Comparison of ENCODE assay signal across 15 cellular contexts in genomic region chr1:100177295-100178042, GRCh38. TPM values are rescaled to one million over a fixed set of nuclear protein-coding genes. Genes with fewer than 3 reads are reported as not detected.
DNase-seq lines count a peak whose midpoint lies in the region; ATAC-seq and TF ChIP-seq lines count a peak whose summit lies in the region.
"Had no signal": no experiment of that assay in that cellular context is flagged by ENCODE, and none has a peak within 500 bp of the region (broad histone marks: within the 10 kb centered on the region; RNA-seq: fewer than 3 reads in every experiment).

No MANE protein-coding gene starts in this region.

- TF ChIP-seq CTCF in heart left ventricle (IDR thresholded peaks at IDR 0.05) = no peak
- TF ChIP-seq CTCF in right atrium auricular region (IDR thresholded peaks at IDR 0.05) = no peak
- no peak for TF ChIP-seq CTCF in psoas muscle (IDR thresholded peaks at IDR 0.05)
- no peak for TF ChIP-seq CTCF in ascending aorta (IDR thresholded peaks at IDR 0.05)

- 47 to 58% (median 55%) methylated on average over 4 of the region's 4 CpGs for WGBS in heart left ventricle, 4 donors
- WGBS in psoas muscle, 3 donors = 35 to 56% (median 41%) methylated on average over 4 of the region's 4 CpGs

- no peaks in the 10 kb centered on the region for H3K36me3 ChIP-seq in heart left ventricle
- H3K36me3 ChIP-seq in right atrium auricular region = no peaks in the 10 kb centered on the region
- peaks cover 0 to 7% of the 10 kb centered on the region in 2 donors for H3K36me3 ChIP-seq in psoas muscle (ENCODE audit: insufficient read depth in 1 of 2, low read depth in 1 of 2)
- no peaks in the 10 kb centered on the region for H3K36me3 ChIP-seq in ascending aorta
- H3K36me3 ChIP-seq: BLaER1 treated with 17β-estradiol and CSF1 and Interleukin-3, amounts not matched to agents 10 nM and 100 nM; HAP-1 had no signal

- intact Hi-C loops in heart left ventricle (cut with DNase I) (no loop called here), Right ventricle myocardium inferior (cut with DNase I) (loop anchor here (5.0 kb wide), 2 partner anchors 40 to 90 kb away; partner anchors contain the start of gene RTCA), psoas muscle (cut with DNase I) (no loop called here), ascending aorta (cut with DNase I) (no loop called here)

- H3K9me3 ChIP-seq in heart left ventricle = no peaks in the 10 kb centered on the region
- H3K9me3 ChIP-seq in right atrium auricular region = no peaks in the 10 kb centered on the region
- H3K9me3 ChIP-seq in psoas muscle = no peaks in the 10 kb centered on the region
- no peaks in the 10 kb centered on the region for H3K9me3 ChIP-seq in ascending aorta
- H3K9me3 ChIP-seq: BLaER1 treated with 17β-estradiol and CSF1 and Interleukin-3, amounts not matched to agents 10 nM and 100 nM; HAP-1 had no signal

- H3K27ac ChIP-seq in heart left ventricle (peak overlapping the region; percentile 19 to 81 (median 72)), right atrium auricular region (peak overlapping the region; percentile 56 to 77), psoas muscle (peak overlapping the region; percentile 83), ascending aorta (no peak overlapping the region)
- H3K27ac ChIP-seq: BLaER1 treated with 17β-estradiol and CSF1 and Interleukin-3, amounts not matched to agents 10 nM and 100 nM had no signal

- TF ChIP-seq POLR2A in heart left ventricle (IDR thresholded peaks at IDR 0.05) = no peak

- DNase-seq in heart left ventricle = no peak
- DNase-seq in Right ventricle myocardium inferior (ENCODE audit: missing footprints) = no peak
- DNase-seq in right atrium auricular region (ENCODE audit: low spot score) = no peak
- no peak for DNase-seq in psoas muscle
- DNase-seq in ascending aorta (ENCODE audit: low spot score in 2 of 2) = no peak
- DNase-seq: ACHN; CD4-positive, CD25-positive, alpha-beta regulatory T cell; DMS53; GOT3 had no signal

- H3K4me1 ChIP-seq in heart left ventricle = peaks cover 0 to 3% (median 0%) of the 10 kb centered on the region in 12 donors
- no peaks in the 10 kb centered on the region for H3K4me1 ChIP-seq in right atrium auricular region
- H3K4me1 ChIP-seq in psoas muscle = peaks cover 9% of the 10 kb centered on the region
- no peaks in the 10 kb centered on the region for H3K4me1 ChIP-seq in ascending aorta
- H3K4me1 ChIP-seq: BLaER1 treated with 17β-estradiol and CSF1 and Interleukin-3, amounts not matched to agents 10 nM and 100 nM; HAP-1 had no signal

- ATAC-seq in heart left ventricle (peak in 3 of 4 donors; percentile 10 to 41 (median 37)), Right ventricle myocardium inferior (no peak), psoas muscle (peak; percentile 29 to 68 (median 46)), GM19035 (IDR thresholded peaks at IDR 0.05; ENCODE audit: unreplicated experiment) (no peak), GM18858 (IDR thresholded peaks at IDR 0.05; ENCODE audit: unreplicated experiment) (no peak)

- H3K27me3 ChIP-seq in heart left ventricle = no peaks in the 10 kb centered on the region
- no peaks in the 10 kb centered on the region for H3K27me3 ChIP-seq in right atrium auricular region
- no peaks in the 10 kb centered on the region for H3K27me3 ChIP-seq in psoas muscle (ENCODE audit: insufficient read depth in 3 of 3, low read length in 2 of 3)
- H3K27me3 ChIP-seq in ascending aorta = no peaks in the 10 kb centered on the region
- H3K27me3 ChIP-seq: BLaER1 treated with 17β-estradiol and CSF1 and Interleukin-3, amounts not matched to agents 10 nM and 100 nM had no signal

- H3K4me3 ChIP-seq in heart left ventricle (peak overlapping the region; percentile 4 to 59 (median 50)), right atrium auricular region (peak overlapping the region; percentile 39 to 41), psoas muscle (peak overlapping the region; percentile 69), ascending aorta (no peak overlapping the region)
- H3K4me3 ChIP-seq: BLaER1 treated with 17β-estradiol and CSF1 and Interleukin-3, amounts not matched to agents 10 nM and 100 nM; HAP-1 had no signal

RNA-seq across cellular contexts. Expression of gene LRRC39, which starts 0.6 kb away (rescaled TPM):
- total RNA-seq in heart left ventricle (100 to 1,000 TPM in 5 of 9 donors, 10 to 100 TPM in 4; 53.4 to 203 (median 123) TPM), Right ventricle myocardium inferior (155 TPM), right atrium auricular region (100 to 1,000 TPM in 1 of 2 donors, 10 to 100 TPM in 1; 27.6 to 142 TPM), psoas muscle (100 to 1,000 TPM in 3 of 4 donors, 10 to 100 TPM in 1; 92.5 to 227 (median 132) TPM), ascending aorta (not detected)
- polyA plus RNA-seq in heart left ventricle (100 to 1,000 TPM in 1 of 2 donors, 10 to 100 TPM in 1; 16.1 to 181 TPM), psoas muscle (10 to 100 TPM; 27.7 to 89.3 (median 59.1) TPM)
- total RNA-seq: A172, HT1080 had no signal
- polyA plus RNA-seq: CD4-positive, CD25-positive, alpha-beta regulatory T cell had no signal

RNA-seq across cellular contexts. Expression of gene TRMT13, which starts 44.5 kb away (rescaled TPM):
- total RNA-seq in heart left ventricle = 1 to 10 TPM; 2.0 to 8.1 (median 5.9) TPM
- polyA plus RNA-seq in heart left ventricle = 1 to 10 TPM; 6.2 to 8.1 TPM
- 6.6 TPM for total RNA-seq in Right ventricle myocardium inferior
- 1 to 10 TPM; 3.1 to 3.7 TPM for total RNA-seq in right atrium auricular region
- total RNA-seq in psoas muscle = 10 to 100 TPM in 1 of 4 donors, 1 to 10 TPM in 3; 4.9 to 12.4 (median 8.6) TPM
- polyA plus RNA-seq in psoas muscle = 10 to 100 TPM in 1 of 3 donors, 1 to 10 TPM in 2; 7.7 to 15.2 (median 9.2) TPM
- 11.4 TPM for total RNA-seq in ascending aorta

RNA-seq across cellular contexts. Expression of gene SASS6, which starts 44.7 kb away (rescaled TPM):
- 1 to 10 TPM; 1.5 to 2.2 (median 1.8) TPM for total RNA-seq in heart left ventricle
- 1 to 10 TPM; 1.1 to 1.6 TPM for polyA plus RNA-seq in heart left ventricle
- total RNA-seq in Right ventricle myocardium inferior = 2.2 TPM
- total RNA-seq in right atrium auricular region = 1 to 10 TPM; 1.6 to 1.7 TPM
- 1 to 10 TPM; 1.1 to 1.5 (median 1.3) TPM for total RNA-seq in psoas muscle
- polyA plus RNA-seq in psoas muscle = 1 to 10 TPM; 1.4 to 2.4 (median 1.7) TPM
- total RNA-seq in ascending aorta = 7.0 TPM

Comparison
In these comparisons a context has a peak if more than half of its experiments do, and no peak if none do; other contexts are left out.
1. ATAC-seq: peak in heart left ventricle (3 of 4) and psoas muscle (4 of 4); none in Right ventricle myocardium inferior (single experiment), GM19035 (single experiment) and GM18858 (single experiment).
2. H3K27ac ChIP-seq: peak in heart left ventricle (12 of 12), right atrium auricular region (2 of 2) and psoas muscle (single experiment); none in ascending aorta (0 of 2).
3. H3K4me3 ChIP-seq: peak in heart left ventricle (12 of 12), right atrium auricular region (2 of 2) and psoas muscle (single experiment); none in ascending aorta (0 of 2).
4. RNA of gene LRRC39, which starts 0.6 kb away (total RNA-seq): 155 TPM in Right ventricle myocardium inferior (single experiment), 92.5 to 227 TPM in psoas muscle, 27.6 to 142 TPM in right atrium auricular region and 53.4 to 203 TPM in heart left ventricle; not detected in ascending aorta (single experiment); every median in the first group is over 10 times any median in the second.